9 cellular contexts compared by ENCODE assay signal in the genomic region with DNA sequence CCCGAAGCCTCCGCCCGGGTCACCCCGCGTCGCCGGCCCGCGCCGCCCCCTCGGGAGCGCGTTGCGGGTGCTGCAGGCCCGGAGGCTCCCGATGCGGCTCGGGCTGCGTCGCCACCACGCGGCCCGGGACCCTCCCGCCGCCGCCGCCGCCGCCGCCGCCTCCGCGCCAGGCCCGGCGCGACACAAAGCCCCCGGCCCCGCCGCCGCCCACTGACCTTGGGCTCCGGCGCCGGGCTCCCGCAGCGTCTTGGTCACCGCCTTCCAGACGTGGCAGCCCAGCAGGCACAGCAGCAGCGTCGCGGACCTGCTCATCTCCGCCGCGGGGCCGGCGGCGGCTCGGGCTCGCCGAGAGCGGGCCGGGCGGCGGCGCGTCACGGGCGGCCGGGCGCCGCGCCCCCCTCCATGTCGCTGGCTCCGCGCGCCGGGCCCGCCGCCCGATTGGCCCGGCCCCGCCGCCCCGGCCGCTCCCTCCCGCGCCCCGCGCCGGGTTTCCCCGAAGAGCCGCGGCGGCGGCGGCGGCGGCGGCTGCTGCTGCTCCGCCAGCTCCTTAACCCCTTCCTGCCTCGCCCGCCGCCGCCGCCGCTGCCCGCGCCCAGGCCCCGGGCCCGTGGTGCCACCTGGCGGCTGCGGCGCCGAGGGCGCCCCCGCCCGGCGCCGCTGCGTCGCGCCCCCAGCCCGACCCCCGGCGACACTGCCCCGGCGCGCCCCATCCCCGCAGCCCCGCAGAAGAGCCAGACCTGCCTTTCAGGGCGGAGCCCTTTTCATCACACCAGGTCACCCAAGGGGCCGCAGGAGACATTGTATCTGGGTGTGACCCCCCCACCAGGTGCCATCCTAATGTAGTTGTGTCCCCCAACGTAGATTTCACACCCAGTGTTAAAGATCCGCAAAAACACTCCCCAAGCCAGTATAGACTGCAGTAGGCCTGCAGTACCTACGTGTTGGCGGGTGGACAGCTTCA. TPM values are rescaled to one million over a fixed set of nuclear protein-coding genes. Genes with fewer than 3 reads are reported as not detected.
A peak's percentile ranks its signal among the peaks of the same experiment; 100 is the strongest.
DNase-seq lines count a peak whose midpoint lies in the region; ATAC-seq and TF ChIP-seq lines count a peak whose summit lies in the region.
"Had no signal": no experiment of that assay in that cellular context is flagged by ENCODE, and none has a peak within 500 bp of the region (broad histone marks: within the 10 kb centered on the region; RNA-seq: fewer than 3 reads in every experiment).

A gene (minus strand): TSS at position 549 of the 961 bp plus-strand sequence. CDS start 237 bp downstream, at position 312.

- no peaks in the 10 kb centered on the region for H3K79me2 ChIP-seq in DND-41 (ENCODE audit: insufficient read depth, low read length)

- no peaks in the 10 kb centered on the region for H3K36me3 Mint-ChIP-seq in activated T-cell treated with anti-CD3 and anti-CD28 coated beads, Interleukin-2, amount 50 U/mL, for 4 hours (ENCODE audit: insufficient read depth)

- H3K4me1 ChIP-seq in DND-41 (ENCODE audit: insufficient read depth, low read length) (peaks cover 17% of the 10 kb centered on the region), mucosa of stomach (ENCODE audit: control insufficient read depth, insufficient read depth, low read length) (no peaks in the 10 kb centered on the region)

- no peaks in the 10 kb centered on the region for H3K9me3 Mint-ChIP-seq in activated T-cell treated with anti-CD3 and anti-CD28 coated beads, Interleukin-2, amount 50 U/mL, for 4 hours

- H3K9ac ChIP-seq in DND-41 (ENCODE audit: low read depth, low read length) (peak within 1 kb of the TSS; percentile 60), mucosa of stomach (ENCODE audit: low read length) (peak within 1 kb of the TSS; percentile 72)

- no peak for TF ChIP-seq POLR2A in erythroblast (IDR thresholded peaks at IDR 0.05; ENCODE audit: low read length)

- H3K4me3 ChIP-seq in DND-41 (ENCODE audit: low read depth in 1 of 2, low read length in 2 of 2) (peak within 1 kb of the TSS; percentile 34 to 61; a peak in 3 of 4 replicates), H7 (ENCODE audit: insufficient read depth, low read depth, low read length) (peak within 1 kb of the TSS; percentile 68), mucosa of stomach (ENCODE audit: low read length) (peak within 1 kb of the TSS; percentile 49)

- TF ChIP-seq CTCF in DND-41 (IDR thresholded peaks at IDR 0.05; ENCODE audit: borderline replicate concordance, extremely low read depth, low read length, poor library complexity, severe bottlenecking): peak; percentile 34

- H3K9me3 ChIP-seq in DND-41 (ENCODE audit: insufficient read depth, low read length, severe bottlenecking): no peaks in the 10 kb centered on the region
- H3K9me3 ChIP-seq in mucosa of stomach (ENCODE audit: control insufficient read depth, low read length): no peaks in the 10 kb centered on the region

- peaks cover 24% of the 10 kb centered on the region for H3K27me3 ChIP-seq in DND-41 (ENCODE audit: insufficient read depth, low read length, poor library complexity)
- no peaks in the 10 kb centered on the region; the same call in 1 of the 2 replicates for H3K27me3 ChIP-seq in H7 (ENCODE audit: control insufficient read depth, insufficient read depth, low read length)
- H3K27me3 ChIP-seq in mucosa of stomach (ENCODE audit: control insufficient read depth, insufficient read depth, low read length): peaks cover 4% of the 10 kb centered on the region

- no peaks in the 10 kb centered on the region; the same call in 1 of the 2 replicates for H4K20me1 ChIP-seq in DND-41 (ENCODE audit: insufficient read depth, low read length)

- DNase-seq in DND-41 (peak; percentile 72), H7 (peak; percentile 93), NCI-H460 (ENCODE audit: extremely low read depth, low read depth) (peak; percentile 24), erythroblast (lab: John Stamatoyannopoulos, UW) (peak; percentile 73 to 81), KG1 (lab: John Stamatoyannopoulos, UW) (no peak)
- DNase-seq in activated T-cell treated with anti-CD3 and anti-CD28 coated beads, Interleukin-2, amount 50 U/mL, for 4 hours: peak; percentile 54
- peak; percentile 16 for DNase-seq in stimulated activated CD8-positive, alpha-beta memory T cell treated with anti-CD3 and anti-CD28 coated beads, Interleukin-7, amount 100 ng/mL, for 24 hours (ENCODE audit: low read depth)

- peaks cover 11% of the 10 kb centered on the region for H3K4me1 Mint-ChIP-seq in activated T-cell treated with anti-CD3 and anti-CD28 coated beads, Interleukin-2, amount 50 U/mL, for 4 hours (ENCODE audit: low read depth)

- peak within 1 kb of the TSS; percentile 78 for H3K4me2 ChIP-seq in DND-41 (ENCODE audit: insufficient read depth, low read length)

- H3K4me3 Mint-ChIP-seq in activated T-cell treated with anti-CD3 and anti-CD28 coated beads, Interleukin-2, amount 50 U/mL, for 4 hours: peak within 1 kb of the TSS; percentile 78

- H3K36me3 ChIP-seq in DND-41 (ENCODE audit: insufficient read depth, low read length): no peaks in the 10 kb centered on the region
- H3K36me3 ChIP-seq in H7 (replicated peaks; ENCODE audit: control insufficient read depth, insufficient read depth, low read length): no peaks in the 10 kb centered on the region
- no peaks in the 10 kb centered on the region for H3K36me3 ChIP-seq in mucosa of stomach (ENCODE audit: control insufficient read depth, insufficient read depth, low read length)

- ATAC-seq in DND-41 (ENCODE audit: insufficient read depth, low read depth): peak; percentile 87
- peak; percentile 88 for ATAC-seq in activated T-cell treated with anti-CD3 and anti-CD28 coated beads, Interleukin-2, amount 50 U/mL, for 4 hours

- peak within 1 kb of the TSS; percentile 72 for H2AFZ ChIP-seq in DND-41 (ENCODE audit: low read depth, low read length)

- no peak within 1 kb of the TSS; the same call in 1 of the 2 replicates for H3K27ac ChIP-seq in DND-41 (ENCODE audit: low read length)
- H3K27ac ChIP-seq: epithelial cell of prostate had no signal

- H3K27me3 Mint-ChIP-seq in activated T-cell treated with anti-CD3 and anti-CD28 coated beads, Interleukin-2, amount 50 U/mL, for 4 hours (ENCODE audit: low read depth): peaks cover 33% of the 10 kb centered on the region

RNA-seq across cellular contexts. Expression of the gene that starts here (rescaled TPM):
- 25.7 and 30.7 TPM in 2 replicates for total RNA-seq in H7 (2014; rRNA removed; shearing (Covaris generic))
- total RNA-seq in NCI-H460 (2014; rRNA removed; shearing (Covaris generic)): 7.9 and 8.3 TPM in 2 replicates
- polyA plus RNA-seq in NCI-H460 (2014; cell fraction: nucleus; rRNA removed): 5.0 and 5.8 TPM in 2 replicates
- 1 to 10 TPM; 2.7 to 4.2 (median 3.7) TPM for total RNA-seq in activated T-cell treated with anti-CD3 and anti-CD28 coated beads, Interleukin-2, amount 50 U/mL, for 4 hours
